ENCODE assay signal across 16 cellular contexts in genomic region chr1:209802117-209802779, GRCh38. TPM values are rescaled to one million over a fixed set of nuclear protein-coding genes. Genes with fewer than 3 reads are reported as not detected.
A peak's percentile ranks its signal among the peaks of the same experiment; 100 is the strongest.
DNase-seq lines count a peak whose midpoint lies in the region; ATAC-seq and TF ChIP-seq lines count a peak whose summit lies in the region.
"Had no signal": no experiment of that assay in that cellular context is flagged by ENCODE, and none has a peak within 500 bp of the region (broad histone marks: within the 10 kb centered on the region; RNA-seq: fewer than 3 reads in every experiment).

No MANE protein-coding gene starts in this region.

- no peak for TF ChIP-seq CTCF in C4-2B (conservative IDR thresholded peaks at IDR 0.05)

- H3K27ac ChIP-seq in C4-2B: peak overlapping the region; percentile 89
- H3K27ac ChIP-seq: lower lobe of right lung, neural progenitor cell had no signal

- ATAC-seq in HG03457 (IDR thresholded peaks at IDR 0.05; ENCODE audit: unreplicated experiment) (no peak), GM18520 (IDR thresholded peaks at IDR 0.05; ENCODE audit: unreplicated experiment) (no peak)
- ATAC-seq: GM23338, lower lobe of right lung had no signal

- peak; percentile 56 for DNase-seq in NCI-H2171 treated with DMSO at 0.1 percent for 48 hours (lab: John Stamatoyannopoulos, UW)
- peak; percentile 68 to 91 for DNase-seq in erythroblast (lab: John Stamatoyannopoulos, UW)
- peak; percentile 38 for DNase-seq in myocyte (ENCODE audit: low read depth)
- no peak for DNase-seq in activated CD8-positive, alpha-beta memory T cell treated with anti-CD3 and anti-CD28 coated beads for 24 hours
- DNase-seq in NK-92 treated with Interleukin-12 subunit alpha and Interleukin-12 subunit beta, amount 100 ng/mL, for 24 hours (lab: John Stamatoyannopoulos, UW): no peak
- DNase-seq: activated CD4-positive, alpha-beta T cell treated with anti-CD3 and anti-CD28 coated beads, Interleukin-2, amount 10 ng/mL, durations not matched to agents 7 days and 5 days; activated T-cell treated with anti-CD3 and anti-CD28 coated beads, Interleukin-2, amount 50 U/mL, for 48 hours; lower lobe of right lung; NCI-H1105; NCI-H524 treated with DMSO at 0.1 percent for 48 hours; RPMI8226 had no signal

- peak; percentile 64 for TF ChIP-seq POLR2A in erythroblast (IDR thresholded peaks at IDR 0.05; ENCODE audit: low read length)

RNA-seq across cellular contexts. Expression of gene IRF6, which starts 3.7 kb away (rescaled TPM):
- total RNA-seq in myocyte: 0.53 and 1.2 TPM in 2 replicates
- polyA plus RNA-seq in myocyte (2012): 1.2 TPM
- total RNA-seq: activated CD4-positive, alpha-beta T cell treated with anti-CD3 and anti-CD28 coated beads, Interleukin-2, amount 10 ng/mL, durations not matched to agents 7 days and 5 days had no signal

RNA-seq across cellular contexts. Expression of gene C1orf74, which starts 17.9 kb away (rescaled TPM):
- 2.6 and 4.1 TPM in 2 replicates for total RNA-seq in myocyte
- 1.9 TPM for polyA plus RNA-seq in myocyte (2012)

RNA-seq across cellular contexts. Expression of gene UTP25, which starts 25.5 kb away (rescaled TPM):
- total RNA-seq in myocyte: 6.7 and 6.8 TPM in 2 replicates
- polyA plus RNA-seq in myocyte (2012): 4.6 TPM

RNA-seq across cellular contexts. Expression of gene TRAF3IP3, which starts 46.4 kb away (rescaled TPM):
- total RNA-seq in myocyte: 0.03 and 0.05 TPM in 2 replicates
- polyA plus RNA-seq in myocyte (2012): 0.18 TPM
- total RNA-seq: GM23338 had no signal
- polyA plus RNA-seq: GM23338 had no signal

Comparison
In these comparisons a context has a peak if more than half of its experiments do, and no peak if none do; other contexts are left out.
1. DNase-seq: peak in NCI-H2171 treated with DMSO at 0.1 percent for 48 hours (single experiment), erythroblast (2 of 2) and myocyte (single experiment); none in activated CD8-positive, alpha-beta memory T cell treated with anti-CD3 and anti-CD28 coated beads for 24 hours (single experiment) and NK-92 treated with Interleukin-12 subunit alpha and Interleukin-12 subunit beta, amount 100 ng/mL, for 24 hours (single experiment).